ENCODE assay signal across 2 cellular contexts in the genomic region with DNA sequence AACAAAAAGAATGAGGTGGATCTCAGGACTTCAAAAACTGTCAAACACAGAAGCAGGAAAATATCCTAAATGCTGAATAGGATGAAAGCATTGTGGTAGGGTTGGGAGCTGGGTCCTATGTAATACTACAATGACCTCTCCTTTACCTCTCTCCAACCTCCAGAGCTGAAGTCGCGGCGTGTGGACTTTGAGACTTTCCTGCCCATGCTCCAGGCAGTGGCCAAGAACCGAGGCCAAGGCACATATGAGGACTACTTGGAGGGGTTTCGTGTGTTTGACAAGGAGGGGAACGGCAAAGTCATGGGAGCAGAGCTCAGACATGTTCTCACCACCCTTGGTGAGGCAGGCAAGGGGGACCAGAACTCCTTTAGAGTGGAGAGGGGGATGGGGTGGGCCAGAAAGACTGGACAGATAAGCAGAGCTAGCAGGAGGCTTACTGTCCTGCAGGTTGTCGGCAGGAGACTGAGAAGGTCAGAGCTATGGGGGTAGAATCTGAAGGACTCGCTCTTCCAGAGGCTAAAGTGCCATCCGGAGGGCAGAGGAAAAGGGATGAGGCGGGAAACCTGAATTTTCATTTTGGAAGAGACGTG.
A peak's percentile ranks its signal among the peaks of the same experiment; 100 is the strongest.
TF ChIP-seq lines count a peak whose summit lies in the region.

No MANE protein-coding gene starts in this region.

TF ChIP-seq in HEK293, 187 proteins besides CTCF, POLR2A, EP300 and RAD21:
- TF ChIP-seq ZNF560 (tag by site-specific recombination; IDR thresholded peaks at IDR 0.05; ENCODE audit: borderline replicate concordance) (no peak), IKZF3 (tag by site-specific recombination; IDR thresholded peaks at IDR 0.05) (0 out of 2 replicates have a peak, but pooled peaks have one; percentile 37), GLI2 (tag by site-specific recombination; IDR thresholded peaks at IDR 0.05; ENCODE audit: borderline replicate concordance, low read depth) (no peak), ZNF596 (tag by site-specific recombination; IDR thresholded peaks at IDR 0.05) (no peak), ZNF311 (tag by site-specific recombination; IDR thresholded peaks at IDR 0.05; ENCODE audit: borderline replicate concordance) (no peak)
TF ChIP-seq in HEK293: peak in this region for 1.

TF ChIP-seq in K562, 482 proteins besides CTCF, POLR2A, EP300 and RAD21:
- TF ChIP-seq, protein P1, sequence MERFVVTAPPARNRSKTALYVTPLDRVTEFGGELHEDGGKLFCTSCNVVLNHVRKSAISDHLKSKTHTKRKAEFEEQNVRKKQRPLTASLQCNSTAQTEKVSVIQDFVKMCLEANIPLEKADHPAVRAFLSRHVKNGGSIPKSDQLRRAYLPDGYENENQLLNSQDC (CRISPR knock-in tag; IDR thresholded peaks at IDR 0.05), result no peak
- TF ChIP-seq CBFB (CRISPR knock-in tag; IDR thresholded peaks at IDR 0.05) (no peak), ZBTB7A (IDR thresholded peaks at IDR 0.05; ENCODE audit: borderline replicate concordance, control insufficient read depth, low read depth, low read length) (peak; percentile 70; the same call in 1 of the 2 replicates), ARID1B (IDR thresholded peaks at IDR 0.05) (peak; percentile 54; the same call in 1 of the 2 replicates), SMARCA4 (IDR thresholded peaks at IDR 0.05) (0 out of 2 replicates have a peak, but pooled peaks have one; percentile 26), SIN3B (IDR thresholded peaks at IDR 0.05; ENCODE audit: low read depth) (no peak), SMAD4 (CRISPR knock-in tag; conservative IDR thresholded peaks at IDR 0.05) (0 out of 2 replicates have a peak, but pooled peaks have one; percentile 18), NONO (IDR thresholded peaks at IDR 0.05; ENCODE audit: low read depth in 2 of 2, low read length in 1 of 2) (no peak), HDAC1 (IDR thresholded peaks at IDR 0.05) (0 out of 4 replicates have a peak, but pooled peaks of 1 of the 2 experiments have one; percentile 20), CBFA2T3 (IDR thresholded peaks at IDR 0.05) (peak; percentile 59), MBD2 (IDR thresholded peaks at IDR 0.05; ENCODE audit: borderline replicate concordance, low read depth) (no peak), EP400 (IDR thresholded peaks at IDR 0.05) (no peak), U2AF2 (optimal IDR thresholded peaks at IDR 0.05; ENCODE audit: low read depth, low read length) (no peak), SIRT6 (IDR thresholded peaks at IDR 0.05; ENCODE audit: low read depth, low read length) (no peak), HMG20A (CRISPR knock-in tag; conservative IDR thresholded peaks at IDR 0.05) (no peak), MAZ (CRISPR knock-in tag; conservative IDR thresholded peaks at IDR 0.05 in 1 of 2, IDR thresholded peaks at IDR 0.05 in 1 of 2) (no peak), DPF2 (IDR thresholded peaks at IDR 0.05) (peak; percentile 51; the same call in 1 of the 2 replicates), NRF1 (conservative IDR thresholded peaks at IDR 0.05 in 1 of 2, IDR thresholded peaks at IDR 0.05 in 1 of 2) (0 out of 4 replicates have a peak, but pooled peaks of 1 of the 2 experiments have one; percentile 19)
- TF ChIP-seq, protein P2, sequence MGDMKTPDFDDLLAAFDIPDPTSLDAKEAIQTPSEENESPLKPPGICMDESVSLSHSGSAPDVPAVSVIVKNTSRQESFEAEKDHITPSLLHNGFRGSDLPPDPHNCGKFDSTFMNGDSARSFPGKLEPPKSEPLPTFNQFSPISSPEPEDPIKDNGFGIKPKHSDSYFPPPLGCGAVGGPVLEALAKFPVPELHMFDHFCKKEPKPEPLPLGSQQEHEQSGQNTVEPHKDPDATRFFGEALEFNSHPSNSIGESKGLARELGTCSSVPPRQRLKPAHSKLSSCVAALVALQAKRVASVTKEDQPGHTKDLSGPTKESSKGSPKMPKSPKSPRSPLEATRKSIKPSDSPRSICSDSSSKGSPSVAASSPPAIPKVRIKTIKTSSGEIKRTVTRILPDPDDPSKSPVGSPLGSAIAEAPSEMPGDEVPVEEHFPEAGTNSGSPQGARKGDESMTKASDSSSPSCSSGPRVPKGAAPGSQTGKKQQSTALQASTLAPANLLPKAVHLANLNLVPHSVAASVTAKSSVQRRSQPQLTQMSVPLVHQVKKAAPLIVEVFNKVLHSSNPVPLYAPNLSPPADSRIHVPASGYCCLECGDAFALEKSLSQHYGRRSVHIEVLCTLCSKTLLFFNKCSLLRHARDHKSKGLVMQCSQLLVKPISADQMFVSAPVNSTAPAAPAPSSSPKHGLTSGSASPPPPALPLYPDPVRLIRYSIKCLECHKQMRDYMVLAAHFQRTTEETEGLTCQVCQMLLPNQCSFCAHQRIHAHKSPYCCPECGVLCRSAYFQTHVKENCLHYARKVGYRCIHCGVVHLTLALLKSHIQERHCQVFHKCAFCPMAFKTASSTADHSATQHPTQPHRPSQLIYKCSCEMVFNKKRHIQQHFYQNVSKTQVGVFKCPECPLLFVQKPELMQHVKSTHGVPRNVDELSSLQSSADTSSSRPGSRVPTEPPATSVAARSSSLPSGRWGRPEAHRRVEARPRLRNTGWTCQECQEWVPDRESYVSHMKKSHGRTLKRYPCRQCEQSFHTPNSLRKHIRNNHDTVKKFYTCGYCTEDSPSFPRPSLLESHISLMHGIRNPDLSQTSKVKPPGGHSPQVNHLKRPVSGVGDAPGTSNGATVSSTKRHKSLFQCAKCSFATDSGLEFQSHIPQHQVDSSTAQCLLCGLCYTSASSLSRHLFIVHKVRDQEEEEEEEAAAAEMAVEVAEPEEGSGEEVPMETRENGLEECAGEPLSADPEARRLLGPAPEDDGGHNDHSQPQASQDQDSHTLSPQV (IDR thresholded peaks at IDR 0.05), result peak; percentile 62
- TF ChIP-seq, protein P3, sequence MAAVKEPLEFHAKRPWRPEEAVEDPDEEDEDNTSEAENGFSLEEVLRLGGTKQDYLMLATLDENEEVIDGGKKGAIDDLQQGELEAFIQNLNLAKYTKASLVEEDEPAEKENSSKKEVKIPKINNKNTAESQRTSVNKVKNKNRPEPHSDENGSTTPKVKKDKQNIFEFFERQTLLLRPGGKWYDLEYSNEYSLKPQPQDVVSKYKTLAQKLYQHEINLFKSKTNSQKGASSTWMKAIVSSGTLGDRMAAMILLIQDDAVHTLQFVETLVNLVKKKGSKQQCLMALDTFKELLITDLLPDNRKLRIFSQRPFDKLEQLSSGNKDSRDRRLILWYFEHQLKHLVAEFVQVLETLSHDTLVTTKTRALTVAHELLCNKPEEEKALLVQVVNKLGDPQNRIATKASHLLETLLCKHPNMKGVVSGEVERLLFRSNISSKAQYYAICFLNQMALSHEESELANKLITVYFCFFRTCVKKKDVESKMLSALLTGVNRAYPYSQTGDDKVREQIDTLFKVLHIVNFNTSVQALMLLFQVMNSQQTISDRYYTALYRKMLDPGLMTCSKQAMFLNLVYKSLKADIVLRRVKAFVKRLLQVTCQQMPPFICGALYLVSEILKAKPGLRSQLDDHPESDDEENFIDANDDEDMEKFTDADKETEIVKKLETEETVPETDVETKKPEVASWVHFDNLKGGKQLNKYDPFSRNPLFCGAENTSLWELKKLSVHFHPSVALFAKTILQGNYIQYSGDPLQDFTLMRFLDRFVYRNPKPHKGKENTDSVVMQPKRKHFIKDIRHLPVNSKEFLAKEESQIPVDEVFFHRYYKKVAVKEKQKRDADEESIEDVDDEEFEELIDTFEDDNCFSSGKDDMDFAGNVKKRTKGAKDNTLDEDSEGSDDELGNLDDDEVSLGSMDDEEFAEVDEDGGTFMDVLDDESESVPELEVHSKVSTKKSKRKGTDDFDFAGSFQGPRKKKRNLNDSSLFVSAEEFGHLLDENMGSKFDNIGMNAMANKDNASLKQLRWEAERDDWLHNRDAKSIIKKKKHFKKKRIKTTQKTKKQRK (IDR thresholded peaks at IDR 0.05; ENCODE audit: borderline replicate concordance, low read depth, low read length), result no peak
